ENCODE assay signal across 9 cellular contexts in the genomic region with DNA sequence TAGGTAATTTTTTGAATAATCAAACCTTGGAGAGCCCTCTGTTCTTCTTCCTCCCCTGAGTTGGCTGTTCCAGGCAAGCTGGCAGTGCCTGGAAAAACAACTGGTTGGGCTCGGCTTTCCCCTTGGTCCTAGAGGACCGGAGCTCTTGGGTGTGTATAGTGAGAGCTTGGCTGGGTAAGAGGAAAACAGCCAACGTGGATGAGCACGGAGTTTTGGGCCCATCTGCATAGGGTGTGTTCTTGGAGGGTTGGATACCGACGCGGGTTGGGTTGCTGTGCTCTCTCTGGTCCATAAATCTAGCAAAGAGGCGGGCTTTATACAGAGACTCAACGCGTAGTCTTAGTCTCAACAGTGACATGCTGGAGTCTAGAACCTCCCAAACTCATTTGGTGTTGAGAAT. TPM values are rescaled to one million over a fixed set of nuclear protein-coding genes. Genes with fewer than 3 reads are reported as not detected.
A peak's percentile ranks its signal among the peaks of the same experiment; 100 is the strongest.
DNase-seq lines count a peak whose midpoint lies in the region; ATAC-seq and TF ChIP-seq lines count a peak whose summit lies in the region.
"Had no signal": no experiment of that assay in that cellular context is flagged by ENCODE, and none has a peak within 500 bp of the region (broad histone marks: within the 10 kb centered on the region; RNA-seq: fewer than 3 reads in every experiment).

No MANE protein-coding gene starts in this region.

- H3K4me3 ChIP-seq in esophagus squamous epithelium (no peak overlapping the region), osteoblast (ENCODE audit: insufficient read depth, low read length) (no peak overlapping the region)

- no peaks in the 10 kb centered on the region for H3K9me3 Mint-ChIP-seq in Calu3 (ENCODE audit: low read depth, unreplicated experiment)
- no peaks in the 10 kb centered on the region for H3K9me3 Mint-ChIP-seq in activated CD4-positive, alpha-beta memory T cell treated with anti-CD3 and anti-CD28 coated beads, Interleukin-2, amount 10 ng/mL, durations not matched to agents 7 days and 5 days
- H3K9me3 Mint-ChIP-seq: T-helper 1 cell treated with Interleukin-12 subunit alpha and Interleukin-12 subunit beta and Interleukin-4 antibody, amounts not matched to agents 30 μg/mL and 1 μg/mL, for 36 hours had no signal

- H3K36me3 Mint-ChIP-seq in Calu3 (ENCODE audit: insufficient read depth, unreplicated experiment): no peaks in the 10 kb centered on the region
- no peaks in the 10 kb centered on the region for H3K36me3 Mint-ChIP-seq in activated CD4-positive, alpha-beta memory T cell treated with anti-CD3 and anti-CD28 coated beads, Interleukin-2, amount 10 ng/mL, durations not matched to agents 7 days and 5 days (ENCODE audit: low read depth)

- no peaks in the 10 kb centered on the region for H3K27me3 Mint-ChIP-seq in Calu3 (ENCODE audit: unreplicated experiment)
- H3K27me3 Mint-ChIP-seq in activated CD4-positive, alpha-beta memory T cell treated with anti-CD3 and anti-CD28 coated beads, Interleukin-2, amount 10 ng/mL, durations not matched to agents 7 days and 5 days: peaks cover 9% of the 10 kb centered on the region

- no peaks in the 10 kb centered on the region for H4K20me1 ChIP-seq in osteoblast (ENCODE audit: insufficient read depth, low read length)

- H3K79me2 ChIP-seq in osteoblast (ENCODE audit: insufficient read depth, low read length): peaks cover 3% of the 10 kb centered on the region

- H3K27ac Mint-ChIP-seq in Calu3 (ENCODE audit: unreplicated experiment): no peak overlapping the region
- no peak overlapping the region for H3K27ac Mint-ChIP-seq in activated CD4-positive, alpha-beta memory T cell treated with anti-CD3 and anti-CD28 coated beads, Interleukin-2, amount 10 ng/mL, durations not matched to agents 7 days and 5 days
- H3K27ac Mint-ChIP-seq: T-helper 1 cell treated with Interleukin-12 subunit alpha and Interleukin-12 subunit beta and Interleukin-4 antibody, amounts not matched to agents 30 μg/mL and 1 μg/mL, for 36 hours had no signal

- H3K4me3 Mint-ChIP-seq in Calu3 (ENCODE audit: low read depth, unreplicated experiment): no peak overlapping the region
- no peak overlapping the region for H3K4me3 Mint-ChIP-seq in activated CD4-positive, alpha-beta memory T cell treated with anti-CD3 and anti-CD28 coated beads, Interleukin-2, amount 10 ng/mL, durations not matched to agents 7 days and 5 days
- H3K4me3 Mint-ChIP-seq: T-helper 1 cell treated with Interleukin-12 subunit alpha and Interleukin-12 subunit beta and Interleukin-4 antibody, amounts not matched to agents 30 μg/mL and 1 μg/mL, for 36 hours had no signal

- H3K9me3 ChIP-seq in esophagus squamous epithelium (no peaks in the 10 kb centered on the region), osteoblast (ENCODE audit: low read depth, low read length) (no peaks in the 10 kb centered on the region)

- H2AFZ ChIP-seq in osteoblast (ENCODE audit: low read length): peak overlapping the region; percentile 61

- H3K36me3 ChIP-seq in esophagus squamous epithelium (no peaks in the 10 kb centered on the region), osteoblast (ENCODE audit: insufficient read depth, low read length) (no peaks in the 10 kb centered on the region)

- H3K27ac ChIP-seq in esophagus squamous epithelium: peak overlapping the region; percentile 52 to 92 (median 84)
- peak overlapping the region; percentile 65 for H3K27ac ChIP-seq in osteoblast (ENCODE audit: low read depth, low read length)

- H3K4me1 ChIP-seq in esophagus squamous epithelium (peaks cover 34 to 65% (median 51%) of the 10 kb centered on the region in 3 donors), osteoblast (ENCODE audit: insufficient read depth, low read length) (peaks cover 61% of the 10 kb centered on the region)

- intact Hi-C loops in Calu3 (cut with micrococcal nuclease; ENCODE audit: unreplicated experiment) (no loop called here), esophagus squamous epithelium (cut with DNase I) (no loop called here)

- TF ChIP-seq CTCF in Calu3 (IDR thresholded peaks at IDR 0.05; ENCODE audit: unreplicated experiment): no peak
- no peak for TF ChIP-seq CTCF in esophagus squamous epithelium (IDR thresholded peaks at IDR 0.05)
- TF ChIP-seq CTCF in osteoblast (IDR thresholded peaks at IDR 0.05; ENCODE audit: extremely low read depth, low read depth, low read length): no peak

- no peak overlapping the region for H3K4me2 ChIP-seq in osteoblast (ENCODE audit: insufficient read depth, low read length)

- CTCF ChIA-PET in Calu3 (lab: Charles Lee): no interaction called here
- CTCF ChIA-PET in activated CD4-positive, alpha-beta memory T cell treated with anti-CD3 and anti-CD28 coated beads, Interleukin-2, amount 10 ng/mL, durations not matched to agents 7 days and 5 days (lab: Charles Lee): no interaction called here

- WGBS in esophagus squamous epithelium, 2 donors: 31 to 36% methylated on average over 6 to 10 of the region's 10 CpGs

- H3K4me1 Mint-ChIP-seq in Calu3 (ENCODE audit: low read depth, unreplicated experiment): peaks cover 44% of the 10 kb centered on the region
- peaks cover 9% of the 10 kb centered on the region for H3K4me1 Mint-ChIP-seq in activated CD4-positive, alpha-beta memory T cell treated with anti-CD3 and anti-CD28 coated beads, Interleukin-2, amount 10 ng/mL, durations not matched to agents 7 days and 5 days

- DNase-seq in Calu3 (peak; percentile 61), NCI-H345 treated with DMSO at 0.1 percent for 48 hours (lab: John Stamatoyannopoulos, UW; ENCODE audit: unreplicated experiment) (peak; percentile 29), esophagus squamous epithelium (lab: John Stamatoyannopoulos, UW) (no peak), osteoblast (ENCODE audit: insufficient read length, low spot score, missing footprints) (no peak), NCI-H524 treated with DMSO at 0.1 percent for 48 hours (lab: John Stamatoyannopoulos, UW) (no peak), 8988T (no peak)
- no peak for DNase-seq in activated CD4-positive, alpha-beta memory T cell treated with anti-CD3 and anti-CD28 coated beads, Interleukin-2, amount 10 ng/mL, durations not matched to agents 7 days and 5 days

- no peak for ATAC-seq in GM21526 (IDR thresholded peaks at IDR 0.05; ENCODE audit: low FRiP score, unreplicated experiment)

- POLR2A ChIA-PET in activated CD4-positive, alpha-beta memory T cell treated with anti-CD3 and anti-CD28 coated beads, Interleukin-2, amount 10 ng/mL, durations not matched to agents 7 days and 5 days (lab: Charles Lee): no interaction called here

- no TSS peak for BruUV-seq in Calu3 (replicated peaks; lab: Mats Ljungman, UMichigan)

- no peaks in the 10 kb centered on the region for H3K27me3 ChIP-seq in esophagus squamous epithelium
- H3K27me3 ChIP-seq in osteoblast (ENCODE audit: insufficient read depth, low read length): no peaks in the 10 kb centered on the region

- TF ChIP-seq POLR2A in esophagus squamous epithelium (IDR thresholded peaks at IDR 0.05): no peak

RNA-seq across cellular contexts. Expression of a gene that starts 23.2 kb away (rescaled TPM):
- 0.68 TPM in 1 of 2 replicates, not detected in the other for total RNA-seq in Calu3 (2022)
- total RNA-seq in esophagus squamous epithelium: 1 to 10 TPM in 2 of 4 donors, under 1 TPM in 2; 0.23 to 7.2 (median 2.8) TPM
- total RNA-seq in osteoblast: 31.5 and 39.8 TPM in 2 replicates
- total RNA-seq in activated CD4-positive, alpha-beta memory T cell treated with anti-CD3 and anti-CD28 coated beads, Interleukin-2, amount 10 ng/mL, durations not matched to agents 7 days and 5 days: 1 to 10 TPM; 1.9 to 2.2 TPM

RNA-seq across cellular contexts. Expression of a gene that starts 46.9 kb away (rescaled TPM):
- 21.5 and 25.2 TPM in 2 replicates for total RNA-seq in Calu3 (2022)
- 1 to 10 TPM in 2 of 4 donors, under 1 TPM in 2; 0.31 to 6.7 (median 2.4) TPM for total RNA-seq in esophagus squamous epithelium
- 5.3 and 6.9 TPM in 2 replicates for total RNA-seq in osteoblast
- 1 to 10 TPM; 5.7 to 6.4 TPM for total RNA-seq in activated CD4-positive, alpha-beta memory T cell treated with anti-CD3 and anti-CD28 coated beads, Interleukin-2, amount 10 ng/mL, durations not matched to agents 7 days and 5 days

Comparison
In these comparisons a context has a peak if more than half of its experiments do, and no peak if none do; other contexts are left out.
1. DNase-seq: peak in Calu3 (single experiment) and NCI-H345 treated with DMSO at 0.1 percent for 48 hours (single experiment); none in esophagus squamous epithelium (single experiment), osteoblast (single experiment), NCI-H524 treated with DMSO at 0.1 percent for 48 hours (single experiment), activated CD4-positive, alpha-beta memory T cell treated with anti-CD3 and anti-CD28 coated beads, Interleukin-2, amount 10 ng/mL, durations not matched to agents 7 days and 5 days (single experiment) and 8988T (single experiment).